ENCODE assay signal across 24 cellular contexts in the genomic region with DNA sequence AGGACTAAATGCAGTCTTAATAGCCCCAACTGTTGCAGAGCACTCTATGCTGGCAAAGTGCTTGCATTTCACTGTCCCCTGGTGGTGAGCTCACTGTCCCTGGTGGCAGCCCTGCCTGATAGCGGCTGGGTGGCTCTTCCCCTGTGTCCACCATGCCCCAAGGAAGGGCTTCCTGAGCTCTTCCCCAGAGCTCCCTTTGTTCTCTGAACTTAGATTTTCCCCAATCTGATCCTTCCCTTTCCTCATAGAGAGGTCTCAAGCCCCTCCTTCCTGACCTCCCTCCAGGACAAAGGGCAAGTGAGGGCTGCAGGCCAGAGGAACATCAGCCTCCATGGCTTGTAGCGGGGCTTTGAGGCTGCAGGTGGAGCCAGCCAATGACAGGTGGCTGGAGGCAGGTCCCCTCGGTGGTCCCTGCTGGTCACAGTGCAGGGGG. TPM values are rescaled to one million over a fixed set of nuclear protein-coding genes. Genes with fewer than 3 reads are reported as not detected.
A peak's percentile ranks its signal among the peaks of the same experiment; 100 is the strongest.
DNase-seq lines count a peak whose midpoint lies in the region; ATAC-seq and TF ChIP-seq lines count a peak whose summit lies in the region.
"Had no signal": no experiment of that assay in that cellular context is flagged by ENCODE, and none has a peak within 500 bp of the region (broad histone marks: within the 10 kb centered on the region; RNA-seq: fewer than 3 reads in every experiment).

No MANE protein-coding gene starts in this region.

- H3K4me1 ChIP-seq in SK-N-SH (ENCODE audit: control insufficient read depth in 1 of 2, insufficient read depth in 2 of 2, low read depth in 1 of 2, low read length in 1 of 2) (peaks cover 0 to 3% of the 10 kb centered on the region in 2 experiments; a peak in 1 of 4 replicates), Karpas-422 (ENCODE audit: low read length) (no peaks in the 10 kb centered on the region), neuronal stem cell (ENCODE audit: control insufficient read depth in 2 of 2, insufficient read depth in 1 of 2, low read depth in 1 of 2, low read length in 2 of 2) (peaks cover 0 to 7% of the 10 kb centered on the region in 2 donors)
- H3K4me1 ChIP-seq: transverse colon had no signal

- H3K79me2 ChIP-seq in SK-N-SH (ENCODE audit: insufficient read depth) (no peaks in the 10 kb centered on the region), Karpas-422 (ENCODE audit: low read length) (no peaks in the 10 kb centered on the region)

- TF ChIP-seq RAD21 in SK-N-SH (IDR thresholded peaks at IDR 0.05; ENCODE audit: low read length), result no peak

- CTCF ChIA-PET in SK-N-SH (lab: Yijun Ruan, JAX), result interaction anchor here (0.9 to 1.7 kb wide), 3 partner anchors 29 to 37 kb away, joined by 3 to 4 read pairs (median 4); no protein-coding TSS in a partner anchor
- CTCF ChIA-PET in activated naive CD4-positive, alpha-beta T cell treated with anti-CD3 and anti-CD28 coated beads, Interleukin-2, amount 10 ng/mL, durations not matched to agents 7 days and 5 days (lab: Charles Lee), result no interaction called here

- no peak overlapping the region for H2BK120ac ChIP-seq in neuronal stem cell (ENCODE audit: low read depth, low read length)

- H2AFZ ChIP-seq in SK-N-SH (ENCODE audit: low read depth) (no peak overlapping the region), Karpas-422 (ENCODE audit: low read length) (no peak overlapping the region), neuronal stem cell (ENCODE audit: low read length) (peak overlapping the region; percentile 74)

- no peak overlapping the region for H3K27ac ChIP-seq in SK-N-SH (ENCODE audit: low read depth in 2 of 2, low read length in 1 of 2)
- H3K27ac ChIP-seq in Karpas-422 (ENCODE audit: low read length), result no peak overlapping the region
- peak overlapping the region; percentile 11 for H3K27ac ChIP-seq in neuronal stem cell (replicated peaks; ENCODE audit: low read length)
- H3K27ac ChIP-seq: HL-60, KMS-11, RWPE1, transverse colon had no signal

- H3K9me3 ChIP-seq in SK-N-SH (no peaks in the 10 kb centered on the region), Karpas-422 (ENCODE audit: low read length) (no peaks in the 10 kb centered on the region), neuronal stem cell (replicated peaks in 1 of 2; ENCODE audit: control insufficient read depth in 2 of 2, insufficient read depth in 1 of 2, low read depth in 1 of 2, low read length in 2 of 2) (no peaks in the 10 kb centered on the region)
- H3K9me3 ChIP-seq: transverse colon had no signal

- H2BK5ac ChIP-seq in neuronal stem cell (ENCODE audit: low read length), result no peak overlapping the region

- H3K9me2 ChIP-seq in SK-N-SH (no peaks in the 10 kb centered on the region), Karpas-422 (replicated peaks; ENCODE audit: insufficient read depth, low read length) (no peaks in the 10 kb centered on the region)

- 47% methylated on average over 3 of the region's 3 CpGs for WGBS in SK-N-SH (ENCODE audit: low lambda C conversion rate)
- no CpG with 5 or more reads among the region's 3 CpGs for WGBS in neuronal stem cell (ENCODE audit: extremely low coverage in 2 of 2, insufficient read length in 2 of 2, insufficient replicate concordance in 1 of 2), 2 donors

- H3K18ac ChIP-seq in neuronal stem cell (ENCODE audit: low read length), result peak overlapping the region; percentile 20

- no peak overlapping the region for H3K27ac Mint-ChIP-seq in chondrocyte (ENCODE audit: unreplicated experiment)
- H3K27ac Mint-ChIP-seq in activated naive CD4-positive, alpha-beta T cell treated with anti-CD3 and anti-CD28 coated beads, Interleukin-2, amount 10 ng/mL, durations not matched to agents 7 days and 5 days, result no peak overlapping the region
- H3K27ac Mint-ChIP-seq: activated B cell treated with CpG ODN at 0.5 μM for 24 hours; activated naive CD8-positive, alpha-beta T cell treated with anti-CD3 and anti-CD28 coated beads, Interleukin-2, amount 50 U/mL, for 24 hours; activated T-helper 17 cell treated with anti-CD3 and anti-CD28 coated beads, Interleukin-2, amount 50 U/mL, for 72 hours; CD4-positive, CD25-positive, alpha-beta regulatory T cell; T-cell had no signal

- POLR2A ChIA-PET in SK-N-SH (lab: Yijun Ruan, JAX), result no interaction called here

- H3K4me3 ChIP-seq in SK-N-SH (ENCODE audit: low read depth in 2 of 2, low read length in 1 of 2) (no peak overlapping the region), Karpas-422 (ENCODE audit: low read length) (no peak overlapping the region), neuronal stem cell (ENCODE audit: low read length in 2 of 2) (no peak overlapping the region)
- H3K4me3 ChIP-seq: transverse colon had no signal

- peaks cover 28% of the 10 kb centered on the region for H3K27me3 Mint-ChIP-seq in chondrocyte (ENCODE audit: low read depth)
- peaks cover 78% of the 10 kb centered on the region for H3K27me3 Mint-ChIP-seq in activated naive CD4-positive, alpha-beta T cell treated with anti-CD3 and anti-CD28 coated beads, Interleukin-2, amount 10 ng/mL, durations not matched to agents 7 days and 5 days

- no peak overlapping the region for H2BK12ac ChIP-seq in neuronal stem cell (ENCODE audit: low read length)

- H3K9me3 Mint-ChIP-seq in chondrocyte (ENCODE audit: low read depth), result no peaks in the 10 kb centered on the region
- H3K9me3 Mint-ChIP-seq in activated naive CD4-positive, alpha-beta T cell treated with anti-CD3 and anti-CD28 coated beads, Interleukin-2, amount 10 ng/mL, durations not matched to agents 7 days and 5 days, result no peaks in the 10 kb centered on the region
- H3K9me3 Mint-ChIP-seq: activated B cell treated with CpG ODN at 0.5 μM for 24 hours; activated naive CD8-positive, alpha-beta T cell treated with anti-CD3 and anti-CD28 coated beads, Interleukin-2, amount 50 U/mL, for 24 hours; activated T-helper 17 cell treated with anti-CD3 and anti-CD28 coated beads, Interleukin-2, amount 50 U/mL, for 72 hours; T-cell had no signal

- no peak overlapping the region for H3K23ac ChIP-seq in neuronal stem cell (ENCODE audit: low read depth, low read length, poor library complexity)

- H2BK15ac ChIP-seq in neuronal stem cell (ENCODE audit: low read length), result no peak overlapping the region

- peaks cover 2% of the 10 kb centered on the region for H3K36me3 Mint-ChIP-seq in chondrocyte (ENCODE audit: low read depth)
- no peaks in the 10 kb centered on the region for H3K36me3 Mint-ChIP-seq in activated naive CD4-positive, alpha-beta T cell treated with anti-CD3 and anti-CD28 coated beads, Interleukin-2, amount 10 ng/mL, durations not matched to agents 7 days and 5 days
- H3K36me3 Mint-ChIP-seq: CD4-positive, CD25-positive, alpha-beta regulatory T cell; T-cell had no signal

- no peaks in the 10 kb centered on the region for H3K36me3 ChIP-seq in SK-N-SH (replicated peaks in 1 of 2; ENCODE audit: control insufficient read depth in 1 of 2, insufficient read depth in 2 of 2, low read length in 1 of 2)
- H3K36me3 ChIP-seq in Karpas-422 (ENCODE audit: insufficient read depth, low read length), result no peaks in the 10 kb centered on the region
- H3K36me3 ChIP-seq in neuronal stem cell (replicated peaks in 1 of 2; ENCODE audit: control insufficient read depth in 2 of 2, insufficient read depth in 2 of 2, low read length in 2 of 2), result no peaks in the 10 kb centered on the region
- H3K36me3 ChIP-seq: transverse colon had no signal

- TF ChIP-seq CTCF in SK-N-SH (IDR thresholded peaks at IDR 0.05) (no peak; the same call in 1 of the 2 replicates), chondrocyte (IDR thresholded peaks at IDR 0.05) (peak; percentile 21)

- H3F3A ChIP-seq in SK-N-SH (replicated peaks; ENCODE audit: insufficient read depth), result no peaks in the 10 kb centered on the region

- no peak overlapping the region for H3K4me2 ChIP-seq in SK-N-SH
- no peak overlapping the region for H3K4me2 ChIP-seq in Karpas-422 (ENCODE audit: low read depth, low read length, poor library complexity, severe bottlenecking)
- H3K4me2 ChIP-seq in neuronal stem cell (ENCODE audit: insufficient read depth, low read length, poor library complexity, severe bottlenecking), result no peak overlapping the region
- H3K4me2 ChIP-seq: KMS-11 had no signal

- peaks cover 6% of the 10 kb centered on the region; the same call in 1 of the 2 replicates for H3K27me3 ChIP-seq in SK-N-SH (ENCODE audit: insufficient read depth)
- H3K27me3 ChIP-seq in Karpas-422 (ENCODE audit: low read length), result no peaks in the 10 kb centered on the region
- no peaks in the 10 kb centered on the region for H3K27me3 ChIP-seq in neuronal stem cell (ENCODE audit: control insufficient read depth in 3 of 3, insufficient read depth in 3 of 3, low read depth in 1 of 3, low read length in 3 of 3)

- H4K91ac ChIP-seq in neuronal stem cell (ENCODE audit: low read depth, low read length, poor library complexity), result no peak overlapping the region

- DNase-seq in SK-N-SH (no peak), Karpas-422 (peak; percentile 49), chondrocyte (ENCODE audit: low spot score) (no peak), neuronal stem cell (ENCODE audit: low spot score) (no peak), iPS-NIHi11 (ENCODE audit: low spot score) (no peak)
- no peak for DNase-seq in activated naive CD4-positive, alpha-beta T cell treated with anti-CD3 and anti-CD28 coated beads, Interleukin-2, amount 10 ng/mL, durations not matched to agents 7 days and 5 days
- DNase-seq: activated B cell treated with CpG ODN at 0.5 μM for 24 hours; activated naive CD8-positive, alpha-beta T cell treated with anti-CD3 and anti-CD28 coated beads, Interleukin-2, amount 50 U/mL, for 24 hours; CD4-positive, CD25-positive, alpha-beta regulatory T cell; DMS153; NCI-H1417; NCI-H82; stimulated activated naive CD8-positive, alpha-beta T cell treated with anti-CD3 and anti-CD28 coated beads, Interleukin-15, Interleukin-2, amounts not matched to agents 100 U/mL and 50 U/mL, for 24 hours; transverse colon had no signal

- H3K9ac ChIP-seq in SK-N-SH (no peak overlapping the region), Karpas-422 (ENCODE audit: low read length) (no peak overlapping the region), neuronal stem cell (ENCODE audit: low read depth, low read length, poor library complexity) (no peak overlapping the region)
- H3K9ac ChIP-seq: KMS-11 had no signal

- no peak overlapping the region for H3K4me3 Mint-ChIP-seq in chondrocyte (ENCODE audit: unreplicated experiment)
- no peak overlapping the region for H3K4me3 Mint-ChIP-seq in activated naive CD4-positive, alpha-beta T cell treated with anti-CD3 and anti-CD28 coated beads, Interleukin-2, amount 10 ng/mL, durations not matched to agents 7 days and 5 days
- H3K4me3 Mint-ChIP-seq: activated B cell treated with CpG ODN at 0.5 μM for 24 hours; activated naive CD8-positive, alpha-beta T cell treated with anti-CD3 and anti-CD28 coated beads, Interleukin-2, amount 50 U/mL, for 24 hours; activated T-helper 17 cell treated with anti-CD3 and anti-CD28 coated beads, Interleukin-2, amount 50 U/mL, for 72 hours; CD4-positive, CD25-positive, alpha-beta regulatory T cell; T-cell had no signal

- no peaks in the 10 kb centered on the region for H3K79me1 ChIP-seq in neuronal stem cell (ENCODE audit: low read depth, low read length)

- peak; percentile 56 for ATAC-seq in SK-N-SH treated with all-trans-retinoic acid at 6 μM for 48 hours
- ATAC-seq in GM19023 (IDR thresholded peaks at IDR 0.05; ENCODE audit: unreplicated experiment), result no peak
- ATAC-seq: activated naive CD8-positive, alpha-beta T cell treated with anti-CD3 and anti-CD28 coated beads, Interleukin-2, amount 50 U/mL, for 24 hours; activated T-helper 17 cell treated with anti-CD3 and anti-CD28 coated beads, Interleukin-2, amount 50 U/mL, for 72 hours; sciatic nerve; stimulated activated naive CD8-positive, alpha-beta T cell treated with anti-CD3 and anti-CD28 coated beads, Interleukin-15, Interleukin-2, amounts not matched to agents 100 U/mL and 50 U/mL, for 24 hours; T-cell had no signal

- H4K20me1 ChIP-seq in SK-N-SH (ENCODE audit: insufficient read depth) (no peaks in the 10 kb centered on the region), Karpas-422 (ENCODE audit: insufficient read depth, low read depth, low read length) (no peaks in the 10 kb centered on the region)

- H4K8ac ChIP-seq in neuronal stem cell (ENCODE audit: low read depth, low read length), result no peak overlapping the region

- H3K4ac ChIP-seq in neuronal stem cell (ENCODE audit: low read length), result no peak overlapping the region

- H2AK5ac ChIP-seq in neuronal stem cell (ENCODE audit: low read depth, low read length), result no peak overlapping the region

- TF ChIP-seq EP300 in SK-N-SH (IDR thresholded peaks at IDR 0.05; ENCODE audit: borderline replicate concordance in 1 of 2, low read depth in 1 of 2, low read length in 1 of 2), result no peak

- no peak overlapping the region for H3K14ac ChIP-seq in neuronal stem cell (ENCODE audit: low read length)

- H3K4me1 Mint-ChIP-seq in chondrocyte (ENCODE audit: low read depth), result no peaks in the 10 kb centered on the region
- H3K4me1 Mint-ChIP-seq in activated naive CD4-positive, alpha-beta T cell treated with anti-CD3 and anti-CD28 coated beads, Interleukin-2, amount 10 ng/mL, durations not matched to agents 7 days and 5 days, result no peaks in the 10 kb centered on the region
- H3K4me1 Mint-ChIP-seq: activated B cell treated with CpG ODN at 0.5 μM for 24 hours; activated naive CD8-positive, alpha-beta T cell treated with anti-CD3 and anti-CD28 coated beads, Interleukin-2, amount 50 U/mL, for 24 hours; activated T-helper 17 cell treated with anti-CD3 and anti-CD28 coated beads, Interleukin-2, amount 50 U/mL, for 72 hours; CD4-positive, CD25-positive, alpha-beta regulatory T cell; T-cell had no signal

RNA-seq across cellular contexts. Expression of a gene that starts 17.0 kb away (rescaled TPM):
- polyA plus RNA-seq in SK-N-SH (2012; rRNA removed), result 0.07 TPM in 1 of 2 replicates, not detected in the other
- polyA plus RNA-seq in SK-N-SH (2012; cell fraction: cytosol; rRNA removed), result 0.08 and 0.15 TPM in 2 replicates
- polyA plus RNA-seq in SK-N-SH (2012; cell fraction: nucleus; rRNA removed), result 0.05 and 0.11 TPM in 2 replicates
- total RNA-seq in Karpas-422 (2014; rRNA removed; shearing (Covaris generic); ENCODE audit: low replicate concordance), result not detected in 2 replicates
- total RNA-seq in chondrocyte, result 3.1 to 4.1 TPM (median 3.7 TPM) in 3 replicates
- 1.4 TPM for polyA plus RNA-seq in neuronal stem cell (2013, experiment 1 of 2)
- 1.6 TPM for polyA plus RNA-seq in neuronal stem cell (2013, experiment 2 of 2)
- total RNA-seq: A673; activated B cell treated with CpG ODN at 0.5 μM for 24 hours; activated CD8-positive, alpha-beta memory T cell treated with anti-CD3 and anti-CD28 coated beads for 36 hours; activated T-helper 17 cell treated with anti-CD3 and anti-CD28 coated beads, Interleukin-2, amount 50 U/mL, for 72 hours; CD4-positive, CD25-positive, alpha-beta regulatory T cell; T-cell had no signal
